Comparison of ENCODE assay signal across 14 cellular contexts in the genomic region with DNA sequence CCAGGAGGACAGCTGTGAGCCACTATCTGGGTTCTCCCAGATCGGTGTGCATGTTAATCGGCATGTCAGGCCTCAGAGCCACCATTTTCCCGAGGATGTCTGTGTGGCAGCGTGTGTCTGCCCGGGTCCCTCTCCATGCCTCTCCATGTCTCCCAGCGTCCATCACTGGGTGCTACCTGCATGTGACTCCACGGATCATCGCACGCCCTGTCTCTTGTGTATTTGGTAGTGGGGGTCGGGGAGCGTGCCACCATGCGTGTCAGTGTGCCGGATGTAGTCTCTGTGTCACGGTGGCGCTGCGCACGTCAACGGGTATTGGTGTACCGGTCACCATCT. TPM values are rescaled to one million over a fixed set of nuclear protein-coding genes. Genes with fewer than 3 reads are reported as not detected.
DNase-seq lines count a peak whose midpoint lies in the region; ATAC-seq, FAIRE-seq and TF ChIP-seq lines count a peak whose summit lies in the region.
"Had no signal": no experiment of that assay in that cellular context is flagged by ENCODE, and none has a peak within 500 bp of the region (broad histone marks: within the 10 kb centered on the region; RNA-seq: fewer than 3 reads in every experiment).

No MANE protein-coding gene starts in this region.

- H3K27me3 Mint-ChIP-seq in astrocyte (ENCODE audit: low read depth, unreplicated experiment) (peaks cover 80% of the 10 kb centered on the region), Calu3 (ENCODE audit: unreplicated experiment) (no peaks in the 10 kb centered on the region)
- H3K27me3 Mint-ChIP-seq in activated T-helper 2 cell treated with anti-CD3 and anti-CD28 coated beads, Interferon-gamma antibody, Interleukin-2, Interleukin-4, amounts not matched to agents 10 μg/mL and 5 μg/mL and 100 μg/mL, durations not matched to agents 14 hours and 24 hours and 36 hours (ENCODE audit: low read depth), result peaks cover 11% of the 10 kb centered on the region

- no TSS peak for BruUV-seq in Calu3 (replicated peaks; lab: Mats Ljungman, UMichigan)

- no peak overlapping the region for H2BK12ac ChIP-seq in mesenchymal stem cell (ENCODE audit: low read length in 2 of 2)

- H3K27ac Mint-ChIP-seq in astrocyte (ENCODE audit: unreplicated experiment), result no peak overlapping the region
- H3K27ac Mint-ChIP-seq in Calu3 (ENCODE audit: unreplicated experiment), result no peak overlapping the region
- H3K27ac Mint-ChIP-seq in activated T-helper 2 cell treated with anti-CD3 and anti-CD28 coated beads, Interferon-gamma antibody, Interleukin-2, Interleukin-4, amounts not matched to agents 10 μg/mL and 5 μg/mL and 100 μg/mL, durations not matched to agents 14 hours and 24 hours and 36 hours, result no peak overlapping the region
- H3K27ac Mint-ChIP-seq: memory B cell had no signal

- no peak overlapping the region for H2BK15ac ChIP-seq in mesenchymal stem cell (ENCODE audit: low read depth, poor library complexity, severe bottlenecking)

- H3K27me3 ChIP-seq in astrocyte (ENCODE audit: insufficient read depth, low read length), result no peaks in the 10 kb centered on the region
- H3K27me3 ChIP-seq in mesenchymal stem cell (ENCODE audit: control insufficient read depth in 1 of 2, insufficient read depth in 1 of 2, low read length in 2 of 2), result peaks cover 0 to 44% of the 10 kb centered on the region in 2 experiments
- H3K27me3 ChIP-seq in stomach smooth muscle (ENCODE audit: control insufficient read depth in 1 of 2, insufficient read depth in 2 of 2, low read length in 2 of 2), result no peaks in the 10 kb centered on the region

- H3K36me3 ChIP-seq in astrocyte (ENCODE audit: insufficient read depth, low read length) (peaks cover 5% of the 10 kb centered on the region), mesenchymal stem cell (ENCODE audit: control insufficient read depth in 1 of 2, insufficient read depth in 2 of 2, low read depth in 1 of 2, low read length in 2 of 2) (peaks cover 11 to 16% of the 10 kb centered on the region in 2 experiments), stomach smooth muscle (ENCODE audit: control insufficient read depth in 2 of 2, insufficient read depth in 2 of 2, low read length in 2 of 2) (peaks cover 0 to 10% of the 10 kb centered on the region in 2 donors)

- H2AK5ac ChIP-seq in mesenchymal stem cell (ENCODE audit: low read length, severe bottlenecking), result no peak overlapping the region

- H3K4me1 ChIP-seq in astrocyte (ENCODE audit: insufficient read depth, low read length) (peaks cover 24% of the 10 kb centered on the region), mesenchymal stem cell (ENCODE audit: control insufficient read depth, insufficient read depth, low read depth, low read length) (peaks cover 8% of the 10 kb centered on the region), stomach smooth muscle (ENCODE audit: control insufficient read depth, insufficient read depth, low read length) (peaks cover 91% of the 10 kb centered on the region)

- no peak overlapping the region for H3K27ac ChIP-seq in astrocyte (ENCODE audit: low read depth, low read length)
- H3K27ac ChIP-seq in mesenchymal stem cell (ENCODE audit: low read length, poor library complexity, severe bottlenecking), result no peak overlapping the region
- peak overlapping the region; percentile 95 for H3K27ac ChIP-seq in stomach smooth muscle (ENCODE audit: low read length)
- H3K27ac ChIP-seq: parathyroid adenoma had no signal

- H2BK120ac ChIP-seq in mesenchymal stem cell (ENCODE audit: low read depth, low read length), result no peak overlapping the region

- H3K4me3 Mint-ChIP-seq in astrocyte (ENCODE audit: unreplicated experiment) (no peak overlapping the region), Calu3 (ENCODE audit: low read depth, unreplicated experiment) (no peak overlapping the region)
- no peak overlapping the region for H3K4me3 Mint-ChIP-seq in activated T-helper 2 cell treated with anti-CD3 and anti-CD28 coated beads, Interferon-gamma antibody, Interleukin-2, Interleukin-4, amounts not matched to agents 10 μg/mL and 5 μg/mL and 100 μg/mL, durations not matched to agents 14 hours and 24 hours and 36 hours (ENCODE audit: low read depth)
- H3K4me3 Mint-ChIP-seq: memory B cell had no signal

- no peak overlapping the region for H3K14ac ChIP-seq in mesenchymal stem cell (ENCODE audit: low read length in 2 of 2)

- H4K8ac ChIP-seq in mesenchymal stem cell (ENCODE audit: low read length), result no peak overlapping the region

- H3K4me3 ChIP-seq in AG10803 (ENCODE audit: low read length) (peak overlapping the region; percentile 45), astrocyte (ENCODE audit: insufficient read depth, low read depth, low read length) (no peak overlapping the region), mesenchymal stem cell (ENCODE audit: insufficient read depth in 1 of 2, low read depth in 1 of 2, low read length in 2 of 2) (peak overlapping the region in 1 of 2 experiments; percentile 69), stomach smooth muscle (ENCODE audit: low read length in 2 of 2) (peak overlapping the region; percentile 55 to 67)

- no peak overlapping the region for H3K9ac ChIP-seq in astrocyte (ENCODE audit: low read length)
- peak overlapping the region; percentile 85 for H3K9ac ChIP-seq in mesenchymal stem cell (ENCODE audit: low read length)
- H3K9ac ChIP-seq in stomach smooth muscle (ENCODE audit: low read length in 2 of 2), result peak overlapping the region; percentile 62 to 66
- H3K9ac ChIP-seq: parathyroid adenoma had no signal

- H3K79me2 ChIP-seq in astrocyte (ENCODE audit: insufficient read depth, low read length), result peaks cover 98% of the 10 kb centered on the region

- peak overlapping the region; percentile 74 for H3K4me2 ChIP-seq in astrocyte (ENCODE audit: low read length)
- no peak overlapping the region for H3K4me2 ChIP-seq in mesenchymal stem cell (ENCODE audit: low read length, poor library complexity, severe bottlenecking)

- H4K20me1 ChIP-seq in astrocyte (ENCODE audit: insufficient read depth, low read length), result peaks cover 84% of the 10 kb centered on the region

- DNase-seq in AG10803 (ENCODE audit: low read depth), result no peak
- no peak for DNase-seq in astrocyte (ENCODE audit: low read depth)
- no peak for DNase-seq in mesenchymal stem cell
- no peak for DNase-seq in Calu3
- no peak for DNase-seq in activated T-helper 2 cell treated with anti-CD3 and anti-CD28 coated beads, Interferon-gamma antibody, Interleukin-2, Interleukin-4, amounts not matched to agents 10 μg/mL and 5 μg/mL and 100 μg/mL, durations not matched to agents 14 hours and 24 hours and 36 hours (ENCODE audit: low spot score)
- DNase-seq: activated CD4-positive, alpha-beta T cell treated with anti-CD3 and anti-CD28 coated beads for 4 hours; activated T-cell treated with anti-CD3 and anti-CD28 coated beads, Interleukin-2, amount 50 U/mL, for 1 hour; NCI-H82; T-helper 2 cell had no signal

- no peak overlapping the region for H3K23ac ChIP-seq in mesenchymal stem cell (ENCODE audit: low read length in 2 of 2)

- H3K9me3 ChIP-seq in astrocyte (ENCODE audit: insufficient read depth, low read depth, low read length) (no peaks in the 10 kb centered on the region), mesenchymal stem cell (ENCODE audit: control insufficient read depth, low read length) (no peaks in the 10 kb centered on the region), stomach smooth muscle (ENCODE audit: control insufficient read depth in 2 of 2, low read length in 2 of 2) (no peaks in the 10 kb centered on the region)

- TF ChIP-seq CTCF in AG10803 (conservative IDR thresholded peaks at IDR 0.05; ENCODE audit: low read length) (no peak), astrocyte (IDR thresholded peaks at IDR 0.05; ENCODE audit: insufficient read depth, low read depth, low read length) (no peak), Calu3 (IDR thresholded peaks at IDR 0.05; ENCODE audit: unreplicated experiment) (no peak)

- H3K9me3 Mint-ChIP-seq in astrocyte (ENCODE audit: unreplicated experiment), result peaks cover 9% of the 10 kb centered on the region
- H3K9me3 Mint-ChIP-seq in Calu3 (ENCODE audit: low read depth, unreplicated experiment), result no peaks in the 10 kb centered on the region
- H3K9me3 Mint-ChIP-seq in activated T-helper 2 cell treated with anti-CD3 and anti-CD28 coated beads, Interferon-gamma antibody, Interleukin-2, Interleukin-4, amounts not matched to agents 10 μg/mL and 5 μg/mL and 100 μg/mL, durations not matched to agents 14 hours and 24 hours and 36 hours, result no peaks in the 10 kb centered on the region
- H3K9me3 Mint-ChIP-seq: memory B cell had no signal

- FAIRE-seq in astrocyte (lab: Jason Lieb, UNC), result no peak

- H2AFZ ChIP-seq in astrocyte (ENCODE audit: low read depth, low read length) (no peak overlapping the region), mesenchymal stem cell (ENCODE audit: low read depth, low read length) (no peak overlapping the region)
- H2AFZ ChIP-seq: parathyroid adenoma had no signal

- 93% methylated on average over 19 of the region's 19 CpGs for WGBS in mesenchymal stem cell

- H4K91ac ChIP-seq in mesenchymal stem cell (ENCODE audit: low read length), result no peak overlapping the region

- peaks cover 13% of the 10 kb centered on the region for H3K36me3 Mint-ChIP-seq in astrocyte (ENCODE audit: low read depth, unreplicated experiment)
- peaks cover 1% of the 10 kb centered on the region for H3K36me3 Mint-ChIP-seq in Calu3 (ENCODE audit: insufficient read depth, unreplicated experiment)
- no peaks in the 10 kb centered on the region for H3K36me3 Mint-ChIP-seq in activated T-helper 2 cell treated with anti-CD3 and anti-CD28 coated beads, Interferon-gamma antibody, Interleukin-2, Interleukin-4, amounts not matched to agents 10 μg/mL and 5 μg/mL and 100 μg/mL, durations not matched to agents 14 hours and 24 hours and 36 hours (ENCODE audit: low read depth)
- H3K36me3 Mint-ChIP-seq: memory B cell had no signal

- CTCF ChIA-PET in Calu3 (lab: Charles Lee), result no interaction called here

- H3K4ac ChIP-seq in mesenchymal stem cell (ENCODE audit: low read depth in 1 of 2, low read length in 2 of 2), result no peak overlapping the region

- H3K18ac ChIP-seq in mesenchymal stem cell (ENCODE audit: low read depth in 1 of 2, low read length in 2 of 2), result no peak overlapping the region

- no peaks in the 10 kb centered on the region for H3K79me1 ChIP-seq in mesenchymal stem cell (replicated peaks; ENCODE audit: low read length, poor library complexity, severe bottlenecking)

- intact Hi-C loops in Calu3 (cut with micrococcal nuclease; ENCODE audit: unreplicated experiment), result no loop called here
- intact Hi-C loops in activated T-helper 2 cell treated with anti-CD3 and anti-CD28 coated beads, Interferon-gamma antibody, Interleukin-2, Interleukin-4, amounts not matched to agents 10 μg/mL and 5 μg/mL and 100 μg/mL, durations not matched to agents 14 hours and 24 hours and 36 hours (cut with micrococcal nuclease), result no loop called here

- ATAC-seq in GM21723 (IDR thresholded peaks at IDR 0.05; ENCODE audit: unreplicated experiment), result no peak
- ATAC-seq in HG02852 (IDR thresholded peaks at IDR 0.05; ENCODE audit: unreplicated experiment), result no peak

- no peak overlapping the region for H2BK5ac ChIP-seq in mesenchymal stem cell (ENCODE audit: low read depth, low read length, poor library complexity, severe bottlenecking)

- H3K4me1 Mint-ChIP-seq in astrocyte (ENCODE audit: low read depth, unreplicated experiment) (no peaks in the 10 kb centered on the region), Calu3 (ENCODE audit: low read depth, unreplicated experiment) (no peaks in the 10 kb centered on the region)
- no peaks in the 10 kb centered on the region for H3K4me1 Mint-ChIP-seq in activated T-helper 2 cell treated with anti-CD3 and anti-CD28 coated beads, Interferon-gamma antibody, Interleukin-2, Interleukin-4, amounts not matched to agents 10 μg/mL and 5 μg/mL and 100 μg/mL, durations not matched to agents 14 hours and 24 hours and 36 hours (ENCODE audit: low read depth)

RNA-seq across cellular contexts. Expression of gene NFIX, which starts 5.9 kb away (rescaled TPM):
- 8.4 and 9.6 TPM in 2 replicates for total RNA-seq in astrocyte
- polyA plus RNA-seq in mesenchymal stem cell (2013, experiment 1 of 2), result 4.6 TPM
- polyA plus RNA-seq in mesenchymal stem cell (2013, experiment 2 of 2), result 4.6 TPM
- 16.4 and 21.9 TPM in 2 replicates for total RNA-seq in Calu3 (2022)
- 2.7 and 3.0 TPM in 2 replicates for total RNA-seq in activated T-helper 2 cell treated with anti-CD3 and anti-CD28 coated beads, Interferon-gamma antibody, Interleukin-2, Interleukin-4, amounts not matched to agents 10 μg/mL and 5 μg/mL and 100 μg/mL, durations not matched to agents 14 hours and 24 hours and 36 hours

RNA-seq across cellular contexts. Expression of gene DAND5, which starts 31.8 kb away (rescaled TPM):
- total RNA-seq in astrocyte, result 0.14 TPM in 1 of 2 replicates, not detected in the other
- polyA plus RNA-seq in mesenchymal stem cell (2013, experiment 1 of 2), result 0.01 TPM
- not detected for polyA plus RNA-seq in mesenchymal stem cell (2013, experiment 2 of 2)
- total RNA-seq in Calu3 (2022), result 0.21 and 0.47 TPM in 2 replicates
- total RNA-seq in activated T-helper 2 cell treated with anti-CD3 and anti-CD28 coated beads, Interferon-gamma antibody, Interleukin-2, Interleukin-4, amounts not matched to agents 10 μg/mL and 5 μg/mL and 100 μg/mL, durations not matched to agents 14 hours and 24 hours and 36 hours, result 0.16 TPM in 1 of 2 replicates, not detected in the other

RNA-seq across cellular contexts. Expression of gene GADD45GIP1, which starts 44.1 kb away (rescaled TPM):
- total RNA-seq in astrocyte (34.0 and 35.5 TPM in 2 replicates), Calu3 (2022) (20.0 and 21.6 TPM in 2 replicates)
- 47.1 TPM for polyA plus RNA-seq in mesenchymal stem cell (2013, experiment 1 of 2)
- 47.3 TPM for polyA plus RNA-seq in mesenchymal stem cell (2013, experiment 2 of 2)
- 29.2 and 32.6 TPM in 2 replicates for total RNA-seq in activated T-helper 2 cell treated with anti-CD3 and anti-CD28 coated beads, Interferon-gamma antibody, Interleukin-2, Interleukin-4, amounts not matched to agents 10 μg/mL and 5 μg/mL and 100 μg/mL, durations not matched to agents 14 hours and 24 hours and 36 hours

RNA-seq across cellular contexts. Expression of gene RAD23A, which starts 55.5 kb away (rescaled TPM):
- total RNA-seq in astrocyte (40.6 and 48.5 TPM in 2 replicates), Calu3 (2022) (101 and 110 TPM in 2 replicates)
- polyA plus RNA-seq in mesenchymal stem cell (2013, experiment 1 of 2), result 112 TPM
- 113 TPM for polyA plus RNA-seq in mesenchymal stem cell (2013, experiment 2 of 2)
- 189 and 196 TPM in 2 replicates for total RNA-seq in activated T-helper 2 cell treated with anti-CD3 and anti-CD28 coated beads, Interferon-gamma antibody, Interleukin-2, Interleukin-4, amounts not matched to agents 10 μg/mL and 5 μg/mL and 100 μg/mL, durations not matched to agents 14 hours and 24 hours and 36 hours
